In the genomic region with DNA sequence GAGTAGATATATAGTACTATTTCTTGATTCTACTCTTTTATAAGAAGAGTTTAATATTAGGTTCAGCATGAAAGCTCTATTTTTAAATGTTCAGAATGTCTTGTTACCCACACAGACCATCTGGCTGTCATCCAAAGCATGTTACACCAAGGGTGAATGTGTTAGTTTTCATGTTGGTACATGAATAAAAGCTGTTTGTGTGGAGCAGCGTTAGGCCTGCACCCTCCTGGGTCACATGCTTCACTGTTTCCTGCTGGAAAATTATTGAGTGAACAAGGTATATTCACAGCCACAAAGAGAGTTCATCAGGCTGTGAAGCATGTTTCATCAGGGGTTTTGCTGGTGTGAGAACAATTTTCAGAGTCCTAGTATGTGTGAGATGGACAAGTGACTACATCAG, we compare ENCODE assay signal across 17 cellular contexts.
"Had no signal": no experiment of that assay in that cellular context is flagged by ENCODE, and none has a peak within 500 bp of the region (broad histone marks: within the 10 kb centered on the region; RNA-seq: fewer than 3 reads in every experiment).

No MANE protein-coding gene starts in this region.

- H3K4me3 Mint-ChIP-seq: activated T-helper 17 cell treated with anti-CD3 and anti-CD28 coated beads, Interleukin-2, amount 50 U/mL, for 72 hours; neural progenitor cell; stimulated activated memory B cell treated with anti-CD40 and anti-IgM and Interleukin-4, amounts not matched to agents 10 μg/mL and 1 μg/mL and 100 μg/mL, for 72 hours; T-cell had no signal

- H2AFZ ChIP-seq: neural progenitor cell had no signal

- H3K4me3 ChIP-seq: cardiac muscle cell, colonic mucosa, heart right ventricle, lower lobe of right lung, neural progenitor cell, pancreas, vagina had no signal

- H3K4me2 ChIP-seq: neural progenitor cell had no signal

- H3K9me3 ChIP-seq: colonic mucosa, lower lobe of right lung, pancreas, vagina had no signal

- ATAC-seq: activated T-helper 17 cell treated with anti-CD3 and anti-CD28 coated beads, Interleukin-2, amount 50 U/mL, for 72 hours; heart right ventricle; left cardiac atrium; lower lobe of right lung; pancreas; stimulated activated memory B cell treated with anti-CD40 and anti-IgM and Interleukin-4, amounts not matched to agents 10 μg/mL and 1 μg/mL and 100 μg/mL, for 72 hours; T-cell had no signal

- H3K27ac ChIP-seq: cardiac muscle cell, colonic mucosa, heart right ventricle, lower lobe of right lung, neural progenitor cell, pancreas, vagina had no signal

- FAIRE-seq: pancreas had no signal

- H3K36me3 ChIP-seq: cardiac muscle cell, colonic mucosa, heart right ventricle, lower lobe of right lung, neural progenitor cell, pancreas, vagina had no signal

- H3K36me3 Mint-ChIP-seq: neural progenitor cell; stimulated activated memory B cell treated with anti-CD40 and anti-IgM and Interleukin-4, amounts not matched to agents 10 μg/mL and 1 μg/mL and 100 μg/mL, for 72 hours; T-cell had no signal

- H3K9ac ChIP-seq: neural progenitor cell had no signal

- H3K4me1 ChIP-seq: colonic mucosa, heart right ventricle, lower lobe of right lung, neural progenitor cell, pancreas, vagina had no signal

- DNase-seq: activated CD4-positive, alpha-beta T cell treated with anti-CD3 and anti-CD28 coated beads, Interleukin-2, amount 50 U/mL, for 1 hour; activated naive CD4-positive, alpha-beta T cell treated with Interleukin-2 at 50 U/mL for 16 hours; aorta; colonic mucosa; foreskin melanocyte; heart right ventricle; left cardiac atrium; lower lobe of right lung; midbrain; pancreas; T-cell; T-helper 9 cell had no signal

- H3K27me3 Mint-ChIP-seq: activated T-helper 17 cell treated with anti-CD3 and anti-CD28 coated beads, Interleukin-2, amount 50 U/mL, for 72 hours; stimulated activated memory B cell treated with anti-CD40 and anti-IgM and Interleukin-4, amounts not matched to agents 10 μg/mL and 1 μg/mL and 100 μg/mL, for 72 hours; T-cell had no signal

- H3K4me1 Mint-ChIP-seq: activated T-helper 17 cell treated with anti-CD3 and anti-CD28 coated beads, Interleukin-2, amount 50 U/mL, for 72 hours; stimulated activated memory B cell treated with anti-CD40 and anti-IgM and Interleukin-4, amounts not matched to agents 10 μg/mL and 1 μg/mL and 100 μg/mL, for 72 hours; T-cell had no signal

- H3K27me3 ChIP-seq: cardiac muscle cell, colonic mucosa, heart right ventricle, neural progenitor cell, pancreas, vagina had no signal

- H3K9me3 Mint-ChIP-seq: neural progenitor cell had no signal
